1 cellular context compared by ENCODE assay signal in genomic region chr11:88414385-88414861, GRCh38.
TF ChIP-seq lines count a peak whose summit lies in the region.

No MANE protein-coding gene starts in this region.

TF ChIP-seq in K562, 482 proteins besides CTCF, POLR2A, EP300 and RAD21 (continued from another document and continues in another):
- TF ChIP-seq L3MBTL2 (IDR thresholded peaks at IDR 0.05) = peak; percentile 88
- TF ChIP-seq GMEB1 (CRISPR knock-in tag; IDR thresholded peaks at IDR 0.05) = no peak
- no peak for TF ChIP-seq STAT5A (IDR thresholded peaks at IDR 0.05; ENCODE audit: borderline replicate concordance, low read length)
- TF ChIP-seq HMBOX1 (IDR thresholded peaks at IDR 0.05) = 0 out of 2 replicates have a peak, but pooled peaks have one; percentile 9
- no peak for TF ChIP-seq NR4A1 (CRISPR knock-in tag; IDR thresholded peaks at IDR 0.05)
- no peak for TF ChIP-seq NR4A1 (tag; IDR thresholded peaks at IDR 0.05)
- TF ChIP-seq SIX5 (IDR thresholded peaks at IDR 0.05; ENCODE audit: borderline replicate concordance in 1 of 2, insufficient read depth in 1 of 2, low read depth in 1 of 2, low read length in 2 of 2) = no peak
- no peak for TF ChIP-seq ZFPM2 (CRISPR knock-in tag; IDR thresholded peaks at IDR 0.05)
- TF ChIP-seq HDAC3 (IDR thresholded peaks at IDR 0.05; ENCODE audit: borderline replicate concordance, partially characterized antibody) = no peak
- peak; percentile 75 for TF ChIP-seq ELF2 (CRISPR knock-in tag; IDR thresholded peaks at IDR 0.05)
- TF ChIP-seq PCBP2 (IDR thresholded peaks at IDR 0.05; ENCODE audit: low read depth, low read length, poor library complexity, severe bottlenecking) = no peak
- no peak for TF ChIP-seq ZNF644 (tag; IDR thresholded peaks at IDR 0.05; ENCODE audit: low read depth)
- TF ChIP-seq FOXA3 (CRISPR knock-in tag; conservative IDR thresholded peaks at IDR 0.05 in 1 of 2, IDR thresholded peaks at IDR 0.05 in 1 of 2) = no peak
- TF ChIP-seq FOXJ2 (tag; IDR thresholded peaks at IDR 0.05) = peak; percentile 75
- TF ChIP-seq SRSF1 (IDR thresholded peaks at IDR 0.05; ENCODE audit: low read depth, low read length) = no peak
- TF ChIP-seq IRF1 (CRISPR knock-in tag; IDR thresholded peaks at IDR 0.05; ENCODE audit: borderline replicate concordance) = no peak
- TF ChIP-seq TOE1 (IDR thresholded peaks at IDR 0.05; ENCODE audit: borderline replicate concordance) = peak; percentile 69
- no peak for TF ChIP-seq TOE1 (CRISPR knock-in tag; IDR thresholded peaks at IDR 0.05; ENCODE audit: borderline replicate concordance, low read depth)
- TF ChIP-seq ZNF586 (CRISPR knock-in tag; conservative IDR thresholded peaks at IDR 0.05) = no peak
- TF ChIP-seq XRCC3 (IDR thresholded peaks at IDR 0.05) = no peak
- no peak for TF ChIP-seq NUFIP1 (IDR thresholded peaks at IDR 0.05; ENCODE audit: partially characterized antibody)
- no peak for TF ChIP-seq FOXK1 (CRISPR knock-in tag; IDR thresholded peaks at IDR 0.05; ENCODE audit: borderline replicate concordance)
- TF ChIP-seq ZNF668 (CRISPR knock-in tag; IDR thresholded peaks at IDR 0.05) = no peak
- TF ChIP-seq ETS1 (conservative IDR thresholded peaks at IDR 0.05; ENCODE audit: control insufficient read depth, low read depth, low read length) = no peak
- TF ChIP-seq TRIM24 (IDR thresholded peaks at IDR 0.05) = no peak
- TF ChIP-seq ZNF655 (CRISPR knock-in tag; IDR thresholded peaks at IDR 0.05) = no peak
- TF ChIP-seq HMG20B (CRISPR knock-in tag; IDR thresholded peaks at IDR 0.05) = no peak
- no peak for TF ChIP-seq ZNF197 (CRISPR knock-in tag; IDR thresholded peaks at IDR 0.05; ENCODE audit: low read depth)
- TF ChIP-seq KAT2B (IDR thresholded peaks at IDR 0.05; ENCODE audit: low read depth, low read length) = no peak
- no peak for TF ChIP-seq CSDE1 (IDR thresholded peaks at IDR 0.05)
- no peak for TF ChIP-seq SMARCA5 (IDR thresholded peaks at IDR 0.05)
- no peak for TF ChIP-seq KLF1 (tag; IDR thresholded peaks at IDR 0.05)
- TF ChIP-seq HMGN3 (IDR thresholded peaks at IDR 0.05; ENCODE audit: borderline replicate concordance, extremely low read depth, insufficient read length, low read depth, low read length) = no peak
- TF ChIP-seq ZHX1 (conservative IDR thresholded peaks at IDR 0.05; ENCODE audit: low read length) = no peak
- no peak for TF ChIP-seq SIRT6 (IDR thresholded peaks at IDR 0.05; ENCODE audit: low read depth, low read length)
- no peak for TF ChIP-seq NR2F6 (CRISPR knock-in tag; IDR thresholded peaks at IDR 0.05)
- TF ChIP-seq ZNF263 (CRISPR knock-in tag; IDR thresholded peaks at IDR 0.05; ENCODE audit: borderline replicate concordance) = no peak
- no peak for TF ChIP-seq SMARCB1 (IDR thresholded peaks at IDR 0.05; ENCODE audit: insufficient read length, low read depth)
- TF ChIP-seq ZNF408 (CRISPR knock-in tag; IDR thresholded peaks at IDR 0.05; ENCODE audit: low read depth) = no peak
- no peak for TF ChIP-seq HDAC6 (IDR thresholded peaks at IDR 0.05; ENCODE audit: low read depth, low read length)
- no peak for TF ChIP-seq MCM3 (IDR thresholded peaks at IDR 0.05)
- TF ChIP-seq GTF2F1 (IDR thresholded peaks at IDR 0.05; ENCODE audit: low read depth, low read length) = no peak
- no peak for TF ChIP-seq ZNF77 (CRISPR knock-in tag; IDR thresholded peaks at IDR 0.05)
- TF ChIP-seq RAD51 (IDR thresholded peaks at IDR 0.05; ENCODE audit: borderline replicate concordance, low read depth) = 0 out of 2 replicates have a peak, but pooled peaks have one; percentile 22
- no peak for TF ChIP-seq NCOA4 (IDR thresholded peaks at IDR 0.05; ENCODE audit: partially characterized antibody)
- no peak for TF ChIP-seq POU5F1 (IDR thresholded peaks at IDR 0.05; ENCODE audit: borderline replicate concordance, low read depth, low read length, partially characterized antibody)
- TF ChIP-seq U2AF2 (optimal IDR thresholded peaks at IDR 0.05; ENCODE audit: low read depth, low read length) = no peak
- TF ChIP-seq ATF2 (CRISPR knock-in tag; IDR thresholded peaks at IDR 0.05) = no peak
- TF ChIP-seq ARID1B (IDR thresholded peaks at IDR 0.05) = 0 out of 2 replicates have a peak, but pooled peaks have one; percentile 17
- no peak for TF ChIP-seq MTA2 (IDR thresholded peaks at IDR 0.05; ENCODE audit: low read depth)
- no peak for TF ChIP-seq CREB3L1 (IDR thresholded peaks at IDR 0.05; ENCODE audit: borderline replicate concordance, low read depth)
- TF ChIP-seq HMGXB4 (CRISPR knock-in tag; IDR thresholded peaks at IDR 0.05) = no peak
- no peak for TF ChIP-seq ZMIZ1 (IDR thresholded peaks at IDR 0.05; ENCODE audit: low read depth in 2 of 2, low read length in 2 of 2)
- no peak for TF ChIP-seq ASH1L (IDR thresholded peaks at IDR 0.05; ENCODE audit: borderline replicate concordance, low read depth, partially characterized antibody)
